Comparison of ENCODE assay signal across 13 cellular contexts in the genomic region with DNA sequence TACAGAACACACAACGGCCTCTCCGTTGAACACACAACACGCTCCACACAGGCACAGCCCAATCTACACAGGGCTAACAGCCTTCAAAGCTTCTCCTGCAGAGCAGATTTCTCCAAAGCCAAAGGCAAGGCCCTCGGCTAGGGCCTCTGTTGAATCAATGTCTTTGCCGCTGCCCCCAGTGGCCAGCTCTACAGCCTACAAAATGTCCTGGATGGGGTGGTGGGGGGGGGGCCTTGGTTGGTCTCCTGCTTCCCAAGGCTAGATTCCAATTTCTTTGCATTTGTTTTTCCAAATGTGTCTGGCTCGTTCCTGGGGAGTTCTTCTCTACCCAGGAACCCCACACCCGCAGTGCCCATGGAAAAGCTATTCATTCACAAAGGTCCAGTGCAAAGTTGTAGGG.
A peak's percentile ranks its signal among the peaks of the same experiment; 100 is the strongest.
DNase-seq lines count a peak whose midpoint lies in the region; TF ChIP-seq lines count a peak whose summit lies in the region.
"Had no signal": no experiment of that assay in that cellular context is flagged by ENCODE, and none has a peak within 500 bp of the region (broad histone marks: within the 10 kb centered on the region; RNA-seq: fewer than 3 reads in every experiment).

No MANE protein-coding gene starts in this region.

- H2AFZ ChIP-seq in Loucy (ENCODE audit: low read length): no peak overlapping the region

- H3K9ac ChIP-seq in Loucy (ENCODE audit: low read depth, low read length, poor library complexity, severe bottlenecking): no peak overlapping the region

- H3F3A ChIP-seq in Loucy (ENCODE audit: low read depth): no peaks in the 10 kb centered on the region

- no peaks in the 10 kb centered on the region for H4K20me1 ChIP-seq in Loucy (ENCODE audit: insufficient read depth, low read length, poor library complexity, severe bottlenecking)

- no peaks in the 10 kb centered on the region for H3K27me3 ChIP-seq in Loucy (ENCODE audit: insufficient read depth, low read length, poor library complexity, severe bottlenecking)

- no peak overlapping the region for H3K4me2 ChIP-seq in Loucy (ENCODE audit: low read depth, low read length, poor library complexity, severe bottlenecking)

- TF ChIP-seq CTCF in Loucy (conservative IDR thresholded peaks at IDR 0.05; ENCODE audit: low read length) (peak; percentile 46), choroid plexus epithelial cell (conservative IDR thresholded peaks at IDR 0.05; ENCODE audit: low read depth, low read length) (peak; percentile 30), retinal pigment epithelial cell (conservative IDR thresholded peaks at IDR 0.05; ENCODE audit: low read depth, low read length) (peak; percentile 19)

- no peaks in the 10 kb centered on the region for H3K79me2 ChIP-seq in Loucy (ENCODE audit: insufficient read depth, low read length)

- H3K36me3 ChIP-seq in Loucy (ENCODE audit: insufficient read depth, low read length): no peaks in the 10 kb centered on the region

- H3K4me3 ChIP-seq in Loucy (ENCODE audit: low read length, poor library complexity, severe bottlenecking) (no peak overlapping the region), choroid plexus epithelial cell (ENCODE audit: low read depth, low read length) (no peak overlapping the region), retinal pigment epithelial cell (ENCODE audit: low read length) (no peak overlapping the region)

- no peak for TF ChIP-seq POLR2A in erythroblast (IDR thresholded peaks at IDR 0.05; ENCODE audit: low read length)

- no peaks in the 10 kb centered on the region for H3K4me1 ChIP-seq in Loucy (ENCODE audit: insufficient read depth, low read length, poor library complexity, severe bottlenecking)

- DNase-seq in DMS53 (lab: John Stamatoyannopoulos, UW) (peak; percentile 54), DMS53 treated with DMSO at 0.1 percent for 48 hours (lab: John Stamatoyannopoulos, UW; ENCODE audit: unreplicated experiment) (no peak), choroid plexus epithelial cell (ENCODE audit: low read depth) (no peak), retinal pigment epithelial cell (ENCODE audit: low read depth) (no peak), NOMO-1 (lab: John Stamatoyannopoulos, UW; ENCODE audit: unreplicated experiment in 2 of 2) (no peak), NCI-H2196 treated with DMSO at 0.1 percent for 48 hours (lab: John Stamatoyannopoulos, UW; ENCODE audit: unreplicated experiment) (no peak), erythroblast (lab: John Stamatoyannopoulos, UW) (no peak)
- DNase-seq: activated CD4-positive, alpha-beta T cell treated with anti-CD3 and anti-CD28 coated beads, Interleukin-2, amount 50 U/mL, for 48 hours; NCI-H1105; NCI-H510A; RPMI8226; stimulated activated naive CD8-positive, alpha-beta T cell treated with anti-CD3 and anti-CD28 coated beads, Interleukin-15, amount 100 ng/mL, for 72 hours had no signal

- H3K9me2 ChIP-seq in Loucy (replicated peaks; ENCODE audit: low read depth, low read length): no peaks in the 10 kb centered on the region

- H3K9me3 ChIP-seq in Loucy (ENCODE audit: insufficient read depth, low read depth, low read length): no peaks in the 10 kb centered on the region
